ENCODE assay signal across 7 cellular contexts in the genomic region with DNA sequence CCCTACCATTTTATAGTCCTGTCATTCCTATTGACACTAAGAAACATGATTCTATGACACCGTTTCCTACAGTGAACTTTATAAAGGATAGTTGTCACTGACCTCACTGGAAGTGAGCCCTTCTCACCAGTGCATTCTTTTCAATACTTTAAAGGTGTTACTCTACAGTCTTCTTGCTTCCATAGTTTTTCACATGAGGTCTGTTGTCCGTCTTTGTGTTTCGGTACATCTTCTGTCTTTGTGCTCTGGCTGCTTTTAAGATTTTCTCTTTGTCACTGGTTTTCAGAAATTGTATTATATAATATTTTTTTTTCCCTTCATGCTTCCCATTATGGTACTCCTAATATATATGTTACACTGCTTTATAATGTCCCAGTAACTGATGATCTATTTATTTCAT.
"Had no signal": no experiment of that assay in that cellular context is flagged by ENCODE, and none has a peak within 500 bp of the region (broad histone marks: within the 10 kb centered on the region; RNA-seq: fewer than 3 reads in every experiment).

No MANE protein-coding gene starts in this region.

- H3K27ac ChIP-seq: GM23248 had no signal

- H2AFZ ChIP-seq: GM23248 had no signal

- H3K36me3 ChIP-seq: HAP-1 had no signal

- H3K9me3 Mint-ChIP-seq: HFFc6 had no signal

- DNase-seq: GM23248, GOT3, H7, HFFc6, KBM-7 had no signal

- H3K9ac ChIP-seq: GM23248 had no signal

- H3K36me3 Mint-ChIP-seq: IgD-negative memory B cell had no signal

- H3K4me3 Mint-ChIP-seq: HFFc6 had no signal

- H3K4me3 ChIP-seq: GM23248, HAP-1 had no signal

- H3K27ac Mint-ChIP-seq: HFFc6, IgD-negative memory B cell had no signal
